ENCODE assay signal across 14 cellular contexts in the genomic region with DNA sequence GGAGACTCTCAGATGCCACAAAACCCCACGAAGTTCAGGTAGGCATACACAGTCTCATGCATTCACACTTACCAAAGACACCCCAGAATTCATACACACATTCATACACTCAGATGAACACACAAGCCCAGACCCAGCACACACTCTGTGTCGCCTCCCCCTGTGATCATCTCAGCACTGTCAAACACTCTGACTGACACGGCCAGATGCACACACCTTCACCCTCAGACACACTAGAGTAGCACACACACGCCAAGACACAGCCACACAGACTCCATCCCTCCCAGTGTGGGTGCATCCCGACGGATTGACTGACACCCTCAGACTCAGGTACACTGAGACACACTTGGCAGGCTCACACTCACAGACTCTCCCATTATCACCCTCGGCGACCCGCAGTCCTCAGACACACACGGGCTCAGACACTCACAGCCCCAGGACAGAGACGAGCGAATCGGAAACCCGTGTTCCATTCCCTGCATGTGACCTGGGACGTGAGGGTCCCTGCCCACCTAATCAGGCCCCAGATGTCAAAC. TPM values are rescaled to one million over a fixed set of nuclear protein-coding genes. Genes with fewer than 3 reads are reported as not detected.
DNase-seq lines count a peak whose midpoint lies in the region; ATAC-seq, FAIRE-seq and TF ChIP-seq lines count a peak whose summit lies in the region.
"Had no signal": no experiment of that assay in that cellular context is flagged by ENCODE, and none has a peak within 500 bp of the region (broad histone marks: within the 10 kb centered on the region; RNA-seq: fewer than 3 reads in every experiment).

No MANE protein-coding gene starts in this region.

- no peaks in the 10 kb centered on the region for H3K4me1 ChIP-seq in CD4-positive, alpha-beta memory T cell (ENCODE audit: insufficient read depth, low read length)
- H3K4me1 ChIP-seq in HUES6 (ENCODE audit: control insufficient read depth, insufficient read depth, low read length) = no peaks in the 10 kb centered on the region

- intact Hi-C loops in CD4-positive, alpha-beta memory T cell (cut with micrococcal nuclease) = no loop called here

- H3K4me1 Mint-ChIP-seq in CD4-positive, alpha-beta memory T cell = peaks cover 0 to 19% (median 8%) of the 10 kb centered on the region in 4 donors
- peaks cover 13% of the 10 kb centered on the region for H3K4me1 Mint-ChIP-seq in central memory CD8-positive, alpha-beta T cell
- peaks cover 10 to 19% (median 14%) of the 10 kb centered on the region in 4 donors for H3K4me1 Mint-ChIP-seq in naive thymus-derived CD8-positive, alpha-beta T cell

- H3K9ac ChIP-seq in HUES6 (ENCODE audit: low read length) = no peak overlapping the region

- no peak for FAIRE-seq in GM12891 (lab: Jason Lieb, UNC)

- no peak for ATAC-seq in central memory CD8-positive, alpha-beta T cell (replicated peaks; ENCODE audit: extremely low read depth, poor library complexity, severe bottlenecking)
- ATAC-seq in naive thymus-derived CD8-positive, alpha-beta T cell = no peak

- no peaks in the 10 kb centered on the region for H3K9me3 ChIP-seq in CD4-positive, alpha-beta memory T cell (ENCODE audit: control insufficient read depth in 1 of 2, low read length in 2 of 2)
- H3K9me3 ChIP-seq in HUES6 (ENCODE audit: control insufficient read depth, insufficient read depth, low read depth, low read length) = no peaks in the 10 kb centered on the region

- H3K27ac ChIP-seq in CD4-positive, alpha-beta memory T cell (ENCODE audit: low read depth, low read length) = no peak overlapping the region
- no peak overlapping the region for H3K27ac ChIP-seq in HUES6 (ENCODE audit: low read depth, low read length)
- H3K27ac ChIP-seq: thoracic aorta had no signal

- peaks cover 0 to 4% of the 10 kb centered on the region in 2 donors for H3K36me3 Mint-ChIP-seq in CD4-positive, alpha-beta memory T cell
- H3K36me3 Mint-ChIP-seq in central memory CD8-positive, alpha-beta T cell (ENCODE audit: insufficient read depth) = no peaks in the 10 kb centered on the region
- H3K36me3 Mint-ChIP-seq in naive thymus-derived CD8-positive, alpha-beta T cell = peaks cover 0 to 8% (median 6%) of the 10 kb centered on the region in 3 donors

- peaks cover 30% of the 10 kb centered on the region for H3K27me3 ChIP-seq in CD4-positive, alpha-beta memory T cell (ENCODE audit: insufficient read depth, low read length)
- H3K27me3 ChIP-seq in HUES6 (ENCODE audit: control insufficient read depth, insufficient read depth, low read length) = peaks cover 70% of the 10 kb centered on the region

- no peak for TF ChIP-seq POLR2A in GM12891 (IDR thresholded peaks at IDR 0.05; ENCODE audit: low read depth, low read length)

- H3K4me3 Mint-ChIP-seq in CD4-positive, alpha-beta memory T cell = peak overlapping the region in 7 of 8 donors; percentile 2 to 70 (median 43)
- H3K4me3 Mint-ChIP-seq in central memory CD8-positive, alpha-beta T cell = peak overlapping the region; percentile 59
- H3K4me3 Mint-ChIP-seq in naive thymus-derived CD8-positive, alpha-beta T cell = peak overlapping the region; percentile 8 to 80 (median 64)
- H3K4me3 Mint-ChIP-seq: dendritic cell treated with granulocyte-macrophage colony-stimulating factor and Interleukin-4, amounts not matched to agents 40 ng/mL and 50 ng/mL, for 4 days had no signal

- no peak overlapping the region for H3K27ac Mint-ChIP-seq in CD4-positive, alpha-beta memory T cell
- H3K27ac Mint-ChIP-seq in central memory CD8-positive, alpha-beta T cell (ENCODE audit: low read depth) = no peak overlapping the region
- peak overlapping the region in 2 of 10 donors; percentile 36 to 58 for H3K27ac Mint-ChIP-seq in naive thymus-derived CD8-positive, alpha-beta T cell
- H3K27ac Mint-ChIP-seq: dendritic cell treated with granulocyte-macrophage colony-stimulating factor and Interleukin-4, amounts not matched to agents 40 ng/mL and 50 ng/mL, for 4 days had no signal

- DNase-seq in CD4-positive, alpha-beta memory T cell = no peak
- no peak for DNase-seq in central memory CD8-positive, alpha-beta T cell (ENCODE audit: low spot score in 2 of 2)
- DNase-seq in naive thymus-derived CD8-positive, alpha-beta T cell = no peak
- no peak for DNase-seq in central memory CD4-positive, alpha-beta T cell
- DNase-seq in HuH-7.5 (ENCODE audit: low spot score) = no peak
- no peak for DNase-seq in GM12891 (ENCODE audit: insufficient read length, low spot score)
- no peak for DNase-seq in KG1 (lab: John Stamatoyannopoulos, UW)
- DNase-seq: activated CD4-positive, alpha-beta T cell treated with anti-CD3 and anti-CD28 coated beads for 48 hours; NCI-H2081 treated with DMSO at 0.1 percent for 48 hours had no signal

- H3K9me3 Mint-ChIP-seq in CD4-positive, alpha-beta memory T cell = peaks cover 0 to 4% (median 0%) of the 10 kb centered on the region in 8 donors
- no peaks in the 10 kb centered on the region for H3K9me3 Mint-ChIP-seq in central memory CD8-positive, alpha-beta T cell
- peaks cover 0 to 2% (median 0%) of the 10 kb centered on the region in 9 donors for H3K9me3 Mint-ChIP-seq in naive thymus-derived CD8-positive, alpha-beta T cell
- H3K9me3 Mint-ChIP-seq: dendritic cell treated with granulocyte-macrophage colony-stimulating factor and Interleukin-4, amounts not matched to agents 40 ng/mL and 50 ng/mL, for 4 days had no signal

- CTCF ChIA-PET in CD4-positive, alpha-beta memory T cell (lab: Charles Lee; ENCODE audit: partially characterized antibody) = no interaction called here

- peaks cover 50 to 54% of the 10 kb centered on the region in 2 donors for H3K27me3 Mint-ChIP-seq in CD4-positive, alpha-beta memory T cell
- H3K27me3 Mint-ChIP-seq in central memory CD8-positive, alpha-beta T cell = peaks cover 69% of the 10 kb centered on the region
- H3K27me3 Mint-ChIP-seq in naive thymus-derived CD8-positive, alpha-beta T cell = peaks cover 41 to 70% (median 58%) of the 10 kb centered on the region in 5 donors

- H3K36me3 ChIP-seq in CD4-positive, alpha-beta memory T cell (ENCODE audit: insufficient read depth, low read length) = no peaks in the 10 kb centered on the region
- no peaks in the 10 kb centered on the region for H3K36me3 ChIP-seq in HUES6 (ENCODE audit: control insufficient read depth, insufficient read depth, low read length)
- H3K36me3 ChIP-seq: thoracic aorta had no signal

- H3K4me3 ChIP-seq in CD4-positive, alpha-beta memory T cell (ENCODE audit: low read length in 2 of 2) = no peak overlapping the region
- H3K4me3 ChIP-seq in HUES6 (ENCODE audit: low read depth, low read length) = peak overlapping the region; percentile 47

- POLR2A ChIA-PET in CD4-positive, alpha-beta memory T cell (lab: Charles Lee; ENCODE audit: partially characterized antibody) = no interaction called here
- POLR2A ChIA-PET in naive thymus-derived CD8-positive, alpha-beta T cell (lab: Charles Lee) = no interaction called here

TF ChIP-seq in GM12891, 5 proteins besides CTCF, POLR2A, EP300 and RAD21:
- TF ChIP-seq TAF1 (IDR thresholded peaks at IDR 0.05; ENCODE audit: low read depth, low read length) = no peak

RNA-seq across cellular contexts. Expression of a gene that starts 0.9 kb away (rescaled TPM):
- not detected for total RNA-seq in CD4-positive, alpha-beta memory T cell
- polyA plus RNA-seq in CD4-positive, alpha-beta memory T cell = not detected
- not detected for total RNA-seq in naive thymus-derived CD8-positive, alpha-beta T cell
- not detected for polyA plus RNA-seq in naive thymus-derived CD8-positive, alpha-beta T cell
- not detected for polyA plus RNA-seq in GM12891 (2012; ENCODE audit: low read depth, missing spikeins)
- total RNA-seq: kidney epithelial cell, LHCN-M2 had no signal
